Comparison of ENCODE assay signal across 8 cellular contexts in genomic region chr16:4733211-4733742, GRCh38. TPM values are rescaled to one million over a fixed set of nuclear protein-coding genes. Genes with fewer than 3 reads are reported as not detected.
DNase-seq lines count a peak whose midpoint lies in the region; ATAC-seq and TF ChIP-seq lines count a peak whose summit lies in the region.

No MANE protein-coding gene starts in this region.

- H3K36me3 ChIP-seq in iPS-18a (ENCODE audit: control insufficient read depth, low read depth, low read length) = peaks cover 12% of the 10 kb centered on the region

- POLR2A ChIA-PET in activated CD4-positive, alpha-beta memory T cell treated with anti-CD3 and anti-CD28 coated beads for 36 hours (lab: Charles Lee) = interaction anchor here (1.9 kb wide), 1 partner anchor 34 kb away, joined by 6 read pairs; the partner anchor contains the start of gene ZNF500

- H3K4me1 ChIP-seq in iPS-18a (ENCODE audit: control insufficient read depth, low read depth, low read length) = peaks cover 3% of the 10 kb centered on the region

- peak overlapping the region; percentile 97 for H3K4me3 ChIP-seq in iPS-18a (ENCODE audit: low read length)

- no peak overlapping the region for H3K27ac ChIP-seq in iPS-18a (ENCODE audit: low read length)

- peak; percentile 30 for DNase-seq in NCI-H146 (lab: John Stamatoyannopoulos, UW)
- DNase-seq in NCI-H146 treated with DMSO at 0.1 percent for 48 hours (lab: John Stamatoyannopoulos, UW; ENCODE audit: unreplicated experiment) = no peak
- DNase-seq in activated CD4-positive, alpha-beta memory T cell treated with anti-CD3 and anti-CD28 coated beads for 36 hours = no peak
- no peak for DNase-seq in ecto neural progenitor cell (ENCODE audit: low spot score)
- no peak for DNase-seq in NCI-H2171 (lab: John Stamatoyannopoulos, UW)
- DNase-seq in GM20000 (ENCODE audit: low spot score) = no peak

- no peak overlapping the region for H3K27ac Mint-ChIP-seq in activated CD4-positive, alpha-beta memory T cell treated with anti-CD3 and anti-CD28 coated beads for 36 hours
- H3K27ac Mint-ChIP-seq in stimulated activated memory B cell treated with anti-CD40 and anti-IgM and Interleukin-4, amounts not matched to agents 10 μg/mL and 1 μg/mL and 100 μg/mL, for 72 hours = peak overlapping the region; percentile 84

- no peaks in the 10 kb centered on the region for H3K27me3 ChIP-seq in iPS-18a (ENCODE audit: control insufficient read depth, insufficient read depth, low read length)

- peaks cover 2% of the 10 kb centered on the region for H3K36me3 Mint-ChIP-seq in activated CD4-positive, alpha-beta memory T cell treated with anti-CD3 and anti-CD28 coated beads for 36 hours
- H3K36me3 Mint-ChIP-seq in stimulated activated memory B cell treated with anti-CD40 and anti-IgM and Interleukin-4, amounts not matched to agents 10 μg/mL and 1 μg/mL and 100 μg/mL, for 72 hours = no peaks in the 10 kb centered on the region

- CTCF ChIA-PET in activated CD4-positive, alpha-beta memory T cell treated with anti-CD3 and anti-CD28 coated beads for 36 hours (lab: Charles Lee) = interaction anchor here (1.3 to 2.4 kb wide), 5 partner anchors 19 to 117 kb away, joined by 4 to 11 read pairs (median 5); partner anchors contain the start of gene MGRN1

- peaks cover 17% of the 10 kb centered on the region for H3K4me1 Mint-ChIP-seq in activated CD4-positive, alpha-beta memory T cell treated with anti-CD3 and anti-CD28 coated beads for 36 hours (ENCODE audit: low read depth)
- H3K4me1 Mint-ChIP-seq in stimulated activated memory B cell treated with anti-CD40 and anti-IgM and Interleukin-4, amounts not matched to agents 10 μg/mL and 1 μg/mL and 100 μg/mL, for 72 hours = peaks cover 27% of the 10 kb centered on the region

- intact Hi-C loops in activated CD4-positive, alpha-beta memory T cell treated with anti-CD3 and anti-CD28 coated beads for 36 hours (cut with micrococcal nuclease) = loop anchor here (10.0 kb wide), 1 partner anchor 362 kb away; the partner anchor contains the start of gene EEF2KMT

- peak overlapping the region; percentile 76 for H3K9ac ChIP-seq in iPS-18a (ENCODE audit: low read length)

- no peak for TF ChIP-seq CTCF in GM20000 (IDR thresholded peaks at IDR 0.05; ENCODE audit: extremely low read depth, missing control alignments)

- no peaks in the 10 kb centered on the region for H3K9me3 ChIP-seq in iPS-18a (ENCODE audit: control insufficient read depth, low read depth, low read length)

- H3K4me3 Mint-ChIP-seq in activated CD4-positive, alpha-beta memory T cell treated with anti-CD3 and anti-CD28 coated beads for 36 hours = peak overlapping the region; percentile 86
- peak overlapping the region; percentile 91 for H3K4me3 Mint-ChIP-seq in stimulated activated memory B cell treated with anti-CD40 and anti-IgM and Interleukin-4, amounts not matched to agents 10 μg/mL and 1 μg/mL and 100 μg/mL, for 72 hours

- no peaks in the 10 kb centered on the region for H3K9me3 Mint-ChIP-seq in activated CD4-positive, alpha-beta memory T cell treated with anti-CD3 and anti-CD28 coated beads for 36 hours
- H3K9me3 Mint-ChIP-seq in stimulated activated memory B cell treated with anti-CD40 and anti-IgM and Interleukin-4, amounts not matched to agents 10 μg/mL and 1 μg/mL and 100 μg/mL, for 72 hours = no peaks in the 10 kb centered on the region

- no peaks in the 10 kb centered on the region for H3K27me3 Mint-ChIP-seq in activated CD4-positive, alpha-beta memory T cell treated with anti-CD3 and anti-CD28 coated beads for 36 hours
- H3K27me3 Mint-ChIP-seq in stimulated activated memory B cell treated with anti-CD40 and anti-IgM and Interleukin-4, amounts not matched to agents 10 μg/mL and 1 μg/mL and 100 μg/mL, for 72 hours = no peaks in the 10 kb centered on the region

- ATAC-seq in stimulated activated memory B cell treated with anti-CD40 and anti-IgM and Interleukin-4, amounts not matched to agents 10 μg/mL and 1 μg/mL and 100 μg/mL, for 72 hours = no peak

RNA-seq across cellular contexts. Expression of gene ANKS3, which starts 0.8 kb away (rescaled TPM):
- 10 to 100 TPM; 11.7 to 13.3 TPM for total RNA-seq in activated CD4-positive, alpha-beta memory T cell treated with anti-CD3 and anti-CD28 coated beads for 36 hours

RNA-seq across cellular contexts. Expression of gene DNAAF8, which starts 1.1 kb away (rescaled TPM):
- under 1 TPM in 1 of 2 experiments, not detected in 1; 0.31 TPM for total RNA-seq in activated CD4-positive, alpha-beta memory T cell treated with anti-CD3 and anti-CD28 coated beads for 36 hours

RNA-seq across cellular contexts. Expression of gene ZNF500, which starts 33.7 kb away (rescaled TPM):
- total RNA-seq in activated CD4-positive, alpha-beta memory T cell treated with anti-CD3 and anti-CD28 coated beads for 36 hours = 10 to 100 TPM; 11.3 to 11.4 TPM

RNA-seq across cellular contexts. Expression of gene NUDT16L1, which starts 39.9 kb away (rescaled TPM):
- 10 to 100 TPM; 22.2 to 23.6 TPM for total RNA-seq in activated CD4-positive, alpha-beta memory T cell treated with anti-CD3 and anti-CD28 coated beads for 36 hours

RNA-seq across cellular contexts. Expression of gene SEPTIN12, which starts 54.9 kb away (rescaled TPM):
- not detected for total RNA-seq in activated CD4-positive, alpha-beta memory T cell treated with anti-CD3 and anti-CD28 coated beads for 36 hours
